In the genomic region with DNA sequence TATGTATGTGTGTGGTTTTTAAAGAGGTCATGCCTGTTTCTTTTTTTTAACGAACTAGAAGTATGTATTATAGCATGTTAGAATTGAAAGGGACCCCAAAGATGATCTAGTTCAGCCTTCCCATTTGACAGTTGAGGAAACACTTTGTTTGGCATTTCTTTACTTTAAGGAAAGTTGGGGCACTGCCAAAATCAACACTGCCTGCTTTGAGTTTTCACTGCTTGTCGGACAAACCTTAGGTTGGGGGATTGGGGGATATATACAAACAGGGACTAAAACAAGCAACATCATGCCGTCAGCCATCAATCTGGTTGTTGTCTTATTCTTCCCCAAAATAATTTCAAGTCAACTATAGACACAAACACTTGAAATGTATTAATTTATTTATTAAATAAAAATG, we compare ENCODE assay signal across 22 cellular contexts.
DNase-seq lines count a peak whose midpoint lies in the region; ATAC-seq and TF ChIP-seq lines count a peak whose summit lies in the region.
"Had no signal": no experiment of that assay in that cellular context is flagged by ENCODE, and none has a peak within 500 bp of the region (broad histone marks: within the 10 kb centered on the region; RNA-seq: fewer than 3 reads in every experiment).

No MANE protein-coding gene starts in this region.

- peaks cover 34% of the 10 kb centered on the region for H3K4me1 ChIP-seq in RWPE2 (ENCODE audit: insufficient read depth, poor library complexity, severe bottlenecking)

- TF ChIP-seq CTCF in RWPE2 (IDR thresholded peaks at IDR 0.05; ENCODE audit: poor library complexity, severe bottlenecking) (no peak), fibroblast of pulmonary artery (IDR thresholded peaks at IDR 0.05; ENCODE audit: low read length, missing control alignments) (no peak)

- H3K9me3 ChIP-seq in RWPE2 (ENCODE audit: severe bottlenecking) = no peaks in the 10 kb centered on the region
- H3K9me3 ChIP-seq: tibial artery had no signal

- ATAC-seq in RWPE2 (ENCODE audit: low read depth) = no peak
- ATAC-seq in GM18870 (IDR thresholded peaks at IDR 0.05; ENCODE audit: unreplicated experiment) = no peak
- ATAC-seq: activated CD8-positive, alpha-beta T cell treated with anti-CD3 and anti-CD28 coated beads for 36 hours; T-helper 17 cell had no signal

- H3K36me3 ChIP-seq in RWPE2 (ENCODE audit: low read depth) = no peaks in the 10 kb centered on the region
- H3K36me3 ChIP-seq: tibial artery, WERI-Rb-1 had no signal

- no peak overlapping the region for H3K4me3 ChIP-seq in RWPE2 (ENCODE audit: severe bottlenecking)
- H3K4me3 ChIP-seq in fibroblast of pulmonary artery (replicated peaks; ENCODE audit: low read depth, low read length) = peak overlapping the region; percentile 25
- no peak overlapping the region for H3K4me3 ChIP-seq in skeletal muscle cell (ENCODE audit: low read depth, low read length)
- H3K4me3 ChIP-seq: tibial artery had no signal

- DNase-seq in NCI-H1105 treated with DMSO at 0.1 percent for 48 hours (lab: John Stamatoyannopoulos, UW) (peak; percentile 4), NCI-H1105 (lab: John Stamatoyannopoulos, UW) (no peak), RWPE2 (ENCODE audit: low spot score) (no peak), fibroblast of pulmonary artery (ENCODE audit: low read depth) (peak; percentile 59), skeletal muscle cell (ENCODE audit: low read depth) (peak; percentile 22), erythroblast (lab: John Stamatoyannopoulos, UW) (no peak)
- DNase-seq in activated CD4-positive, alpha-beta T cell treated with anti-CD3 and anti-CD28 coated beads, Interleukin-2, amount 50 U/mL, for 1 hour = no peak
- DNase-seq: activated CD8-positive, alpha-beta T cell treated with anti-CD3 and anti-CD28 coated beads for 36 hours; activated T-cell treated with anti-CD3 and anti-CD28 coated beads, Interleukin-2, amount 50 U/mL, for 4 hours; DMS153; dorsolateral prefrontal cortex; islet precursor cell; NCI-H187; NCI-H510A; SIG-M5; stimulated activated naive CD4-positive, alpha-beta T cell; T-helper 17 cell; WERI-Rb-1 had no signal

- TF ChIP-seq POLR2A in erythroblast (IDR thresholded peaks at IDR 0.05; ENCODE audit: low read length) = no peak

- no peaks in the 10 kb centered on the region for H3K27me3 ChIP-seq in RWPE2 (ENCODE audit: insufficient read depth, poor library complexity, severe bottlenecking)
- H3K27me3 ChIP-seq: dorsolateral prefrontal cortex, tibial artery had no signal

- H3K27ac ChIP-seq in RWPE2 (ENCODE audit: poor library complexity, severe bottlenecking) = peak overlapping the region; percentile 61
- H3K27ac ChIP-seq: 22Rv1, C4-2B, dorsolateral prefrontal cortex, tibial artery, WERI-Rb-1 had no signal

Comparison
In these comparisons a context has a peak if more than half of its experiments do, and no peak if none do; other contexts are left out.
1. DNase-seq: peak in NCI-H1105 treated with DMSO at 0.1 percent for 48 hours (single experiment), fibroblast of pulmonary artery (single experiment) and skeletal muscle cell (single experiment); none in NCI-H1105 (single experiment), RWPE2 (single experiment), activated CD4-positive, alpha-beta T cell treated with anti-CD3 and anti-CD28 coated beads, Interleukin-2, amount 50 U/mL, for 1 hour (single experiment) and erythroblast (0 of 2).